In genomic region chr12:101685121-101685520, GRCh38 we compare ENCODE assay signal across 28 cellular contexts. TPM values are rescaled to one million over a fixed set of nuclear protein-coding genes. Genes with fewer than 3 reads are reported as not detected.
"Had no signal": no experiment of that assay in that cellular context is flagged by ENCODE, and none has a peak within 500 bp of the region (broad histone marks: within the 10 kb centered on the region; RNA-seq: fewer than 3 reads in every experiment).

No MANE protein-coding gene starts in this region.

- H3K4me3 Mint-ChIP-seq: activated CD4-positive, alpha-beta memory T cell treated with anti-CD3 and anti-CD28 coated beads, Interleukin-2, amount 10 ng/mL, durations not matched to agents 7 days and 5 days; activated CD4-positive, alpha-beta T cell treated with anti-CD3 and anti-CD28 coated beads, Interleukin-2, amount 10 ng/mL, durations not matched to agents 24 days and 14 days; activated naive CD4-positive, alpha-beta T cell treated with anti-CD3 and anti-CD28 coated beads, Interleukin-2, amount 10 ng/mL, durations not matched to agents 7 days and 5 days; activated naive CD8-positive, alpha-beta T cell treated with anti-CD3 and anti-CD28 coated beads, Interleukin-2, amount 10 ng/mL, durations not matched to agents 7 days and 5 days; activated T-cell treated with anti-CD3 and anti-CD28 coated beads, Interleukin-2, amount 50 U/mL, for 24 hours; naive B cell; nephron progenitor cell; T-helper 1 cell treated with Interleukin-12 subunit alpha and Interleukin-12 subunit beta and Interleukin-4 antibody, amounts not matched to agents 30 μg/mL and 1 μg/mL, for 36 hours had no signal

- H3K36me3 Mint-ChIP-seq: activated naive CD4-positive, alpha-beta T cell treated with anti-CD3 and anti-CD28 coated beads, Interleukin-2, amount 10 ng/mL, durations not matched to agents 7 days and 5 days; activated naive CD8-positive, alpha-beta T cell treated with anti-CD3 and anti-CD28 coated beads, Interleukin-2, amount 10 ng/mL, durations not matched to agents 7 days and 5 days; naive B cell had no signal

- DNase-seq: activated CD4-positive, alpha-beta memory T cell treated with anti-CD3 and anti-CD28 coated beads, Interleukin-2, amount 10 ng/mL, durations not matched to agents 7 days and 5 days; activated CD4-positive, alpha-beta T cell treated with anti-CD3 and anti-CD28 coated beads, Interleukin-2, amount 10 ng/mL, durations not matched to agents 24 days and 14 days; activated CD4-positive, CD25-positive, alpha-beta regulatory T cell treated with anti-CD3 and anti-CD28 coated beads, Interleukin-2, amount 50 U/mL, for 72 hours; activated CD8-positive, alpha-beta memory T cell treated with anti-CD3 and anti-CD28 coated beads, Interleukin-2, amount 50 U/mL, for 48 hours; activated gamma-delta T cell; activated naive CD4-positive, alpha-beta T cell treated with anti-CD3 and anti-CD28 coated beads, Interleukin-2, amount 10 ng/mL, durations not matched to agents 7 days and 5 days; activated naive CD8-positive, alpha-beta T cell treated with anti-CD3 and anti-CD28 coated beads, Interleukin-2, amount 10 ng/mL, durations not matched to agents 7 days and 5 days; activated T-cell treated with anti-CD3 and anti-CD28 coated beads, Interleukin-2, amount 50 U/mL, for 24 hours; cerebellar nuclear complex; dorsolateral prefrontal cortex; effector memory CD4-positive, alpha-beta T cell; head of caudate nucleus; left cardiac atrium; left ventricle myocardium superior; naive B cell; nephron progenitor cell; stimulated activated naive CD4-positive, alpha-beta T cell treated with Interleukin-2 at 50 U/mL for 16 hours; T1000 had no signal

- H3K27ac Mint-ChIP-seq: activated CD4-positive, alpha-beta memory T cell treated with anti-CD3 and anti-CD28 coated beads, Interleukin-2, amount 10 ng/mL, durations not matched to agents 7 days and 5 days; activated CD4-positive, alpha-beta T cell treated with anti-CD3 and anti-CD28 coated beads, Interleukin-2, amount 10 ng/mL, durations not matched to agents 24 days and 14 days; activated naive CD4-positive, alpha-beta T cell treated with anti-CD3 and anti-CD28 coated beads, Interleukin-2, amount 10 ng/mL, durations not matched to agents 7 days and 5 days; activated naive CD8-positive, alpha-beta T cell treated with anti-CD3 and anti-CD28 coated beads, Interleukin-2, amount 10 ng/mL, durations not matched to agents 7 days and 5 days; activated T-cell treated with anti-CD3 and anti-CD28 coated beads, Interleukin-2, amount 50 U/mL, for 24 hours; naive B cell; nephron progenitor cell; progenitor cell of endocrine pancreas; T-helper 1 cell treated with Interleukin-12 subunit alpha and Interleukin-12 subunit beta and Interleukin-4 antibody, amounts not matched to agents 30 μg/mL and 1 μg/mL, for 36 hours had no signal

- H3K4me1 Mint-ChIP-seq: activated CD4-positive, alpha-beta memory T cell treated with anti-CD3 and anti-CD28 coated beads, Interleukin-2, amount 10 ng/mL, durations not matched to agents 7 days and 5 days; activated CD4-positive, alpha-beta T cell treated with anti-CD3 and anti-CD28 coated beads, Interleukin-2, amount 10 ng/mL, durations not matched to agents 24 days and 14 days; activated naive CD4-positive, alpha-beta T cell treated with anti-CD3 and anti-CD28 coated beads, Interleukin-2, amount 10 ng/mL, durations not matched to agents 7 days and 5 days; activated naive CD8-positive, alpha-beta T cell treated with anti-CD3 and anti-CD28 coated beads, Interleukin-2, amount 10 ng/mL, durations not matched to agents 7 days and 5 days; nephron progenitor cell had no signal

- H3K27ac ChIP-seq: ascending aorta, coronary artery, gastroesophageal sphincter, neutrophil had no signal

- FAIRE-seq: keratinocyte had no signal

- H3K9me3 Mint-ChIP-seq: activated CD4-positive, alpha-beta memory T cell treated with anti-CD3 and anti-CD28 coated beads, Interleukin-2, amount 10 ng/mL, durations not matched to agents 7 days and 5 days; activated CD4-positive, alpha-beta T cell treated with anti-CD3 and anti-CD28 coated beads, Interleukin-2, amount 10 ng/mL, durations not matched to agents 24 days and 14 days; activated naive CD4-positive, alpha-beta T cell treated with anti-CD3 and anti-CD28 coated beads, Interleukin-2, amount 10 ng/mL, durations not matched to agents 7 days and 5 days; activated naive CD8-positive, alpha-beta T cell treated with anti-CD3 and anti-CD28 coated beads, Interleukin-2, amount 10 ng/mL, durations not matched to agents 7 days and 5 days; activated T-cell treated with anti-CD3 and anti-CD28 coated beads, Interleukin-2, amount 50 U/mL, for 24 hours; naive B cell; nephron progenitor cell; T-helper 1 cell treated with Interleukin-12 subunit alpha and Interleukin-12 subunit beta and Interleukin-4 antibody, amounts not matched to agents 30 μg/mL and 1 μg/mL, for 36 hours had no signal

- ATAC-seq: gastroesophageal sphincter, left cardiac atrium, left ventricle myocardium superior had no signal

- H3K4me1 ChIP-seq: ascending aorta, gastroesophageal sphincter had no signal

- H3K36me3 ChIP-seq: ascending aorta, gastroesophageal sphincter, neutrophil, tibial nerve had no signal

- H3K9me3 ChIP-seq: ascending aorta, gastroesophageal sphincter, neutrophil, tibial nerve had no signal

- H3K27me3 ChIP-seq: ascending aorta, dorsolateral prefrontal cortex, gastroesophageal sphincter, tibial nerve had no signal

- H3K4me3 ChIP-seq: ascending aorta, coronary artery, dorsolateral prefrontal cortex, gastroesophageal sphincter, tibial nerve had no signal

- H3K27me3 Mint-ChIP-seq: naive B cell had no signal

RNA-seq across cellular contexts. Expression of gene SYCP3, which starts 54.1 kb away (rescaled TPM):
- total RNA-seq: ascending aorta, left cardiac atrium, left ventricle myocardium superior, osteocyte, progenitor cell of endocrine pancreas, ureter had no signal
